27 cellular contexts compared by ENCODE assay signal in genomic region chr15:53482055-53482454, GRCh38.
"Had no signal": no experiment of that assay in that cellular context is flagged by ENCODE, and none has a peak within 500 bp of the region (broad histone marks: within the 10 kb centered on the region; RNA-seq: fewer than 3 reads in every experiment).

No MANE protein-coding gene starts in this region.

- ATAC-seq: effector memory CD8-positive, alpha-beta T cell; esophagus mucosa; foreskin keratinocyte; gastrocnemius medialis; gastroesophageal sphincter; heart left ventricle; heart right ventricle had no signal

- H3K4me3 ChIP-seq: colonic mucosa, coronary artery, dorsolateral prefrontal cortex, esophagus squamous epithelium, gastrocnemius medialis, gastroesophageal sphincter, heart left ventricle, heart right ventricle had no signal

- H3K27me3 ChIP-seq: colonic mucosa, esophagus squamous epithelium, foreskin keratinocyte, gastrocnemius medialis, gastroesophageal sphincter, heart left ventricle, heart right ventricle had no signal

- H3K4me1 ChIP-seq: colonic mucosa, esophagus squamous epithelium, foreskin keratinocyte, gastrocnemius medialis, gastroesophageal sphincter, heart left ventricle, heart right ventricle had no signal

- H3K36me3 ChIP-seq: colonic mucosa, esophagus squamous epithelium, gastrocnemius medialis, gastroesophageal sphincter, heart left ventricle, heart right ventricle had no signal

- H3K27ac ChIP-seq: colonic mucosa, coronary artery, dorsolateral prefrontal cortex, epithelial cell of prostate, esophagus squamous epithelium, foreskin keratinocyte, gastrocnemius medialis, gastroesophageal sphincter, heart left ventricle, heart right ventricle had no signal

- FAIRE-seq: colon, endometrium, endothelial cell of umbilical vein, frontal cortex had no signal

- DNase-seq: colonic mucosa; cortex of kidney; dermis blood vessel endothelial cell; dorsolateral prefrontal cortex; effector CD4-positive, alpha-beta T cell; effector CD8-positive, alpha-beta T cell; effector memory CD4-positive, alpha-beta T cell; effector memory CD8-positive, alpha-beta T cell; endodermal cell; erythroblast; esophagus squamous epithelium; foreskin fibroblast; foreskin keratinocyte; foreskin melanocyte; gastrocnemius medialis; glutamatergic neuron; head of caudate nucleus; heart left ventricle; heart right ventricle had no signal

- H3K9me3 ChIP-seq: colonic mucosa, esophagus squamous epithelium, gastrocnemius medialis, gastroesophageal sphincter, heart left ventricle, heart right ventricle had no signal
